In genomic region chr9:120707170-120707569, GRCh38 we compare ENCODE assay signal across 1 cellular context.
TF ChIP-seq lines count a peak whose summit lies in the region.

No MANE protein-coding gene starts in this region.

TF ChIP-seq in WTC11, 78 proteins besides CTCF, POLR2A, EP300 and RAD21 (continued from another document):
- no peak for TF ChIP-seq AR (CRISPR knock-in tag; IDR thresholded peaks at IDR 0.05)
- no peak for TF ChIP-seq CBFB (CRISPR knock-in tag; IDR thresholded peaks at IDR 0.05; ENCODE audit: low read depth)
- TF ChIP-seq, protein P1, sequence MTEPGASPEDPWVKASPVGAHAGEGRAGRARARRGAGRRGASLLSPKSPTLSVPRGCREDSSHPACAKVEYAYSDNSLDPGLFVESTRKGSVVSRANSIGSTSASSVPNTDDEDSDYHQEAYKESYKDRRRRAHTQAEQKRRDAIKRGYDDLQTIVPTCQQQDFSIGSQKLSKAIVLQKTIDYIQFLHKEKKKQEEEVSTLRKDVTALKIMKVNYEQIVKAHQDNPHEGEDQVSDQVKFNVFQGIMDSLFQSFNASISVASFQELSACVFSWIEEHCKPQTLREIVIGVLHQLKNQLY (CRISPR knock-in tag; IDR thresholded peaks at IDR 0.05), result no peak
- no peak for TF ChIP-seq IRF1 (CRISPR knock-in tag; IDR thresholded peaks at IDR 0.05)
- TF ChIP-seq NFE2L1 (CRISPR knock-in tag; IDR thresholded peaks at IDR 0.05), result no peak
